ENCODE assay signal across 9 cellular contexts in genomic region chr2:10329584-10329879, GRCh38. TPM values are rescaled to one million over a fixed set of nuclear protein-coding genes. Genes with fewer than 3 reads are reported as not detected.
DNase-seq lines count a peak whose midpoint lies in the region; ATAC-seq and TF ChIP-seq lines count a peak whose summit lies in the region.
"Had no signal": no experiment of that assay in that cellular context is flagged by ENCODE, and none has a peak within 500 bp of the region (broad histone marks: within the 10 kb centered on the region; RNA-seq: fewer than 3 reads in every experiment).

No MANE protein-coding gene starts in this region.

- H3K27me3 ChIP-seq in left ventricle myocardium inferior (ENCODE audit: low read depth) (no peaks in the 10 kb centered on the region), mucosa of stomach (ENCODE audit: control insufficient read depth, insufficient read depth, low read length) (no peaks in the 10 kb centered on the region), uterus (no peaks in the 10 kb centered on the region), brain microvascular endothelial cell (replicated peaks) (no peaks in the 10 kb centered on the region), Karpas-422 (ENCODE audit: low read length) (no peaks in the 10 kb centered on the region; the same call in 1 of the 2 replicates)
- H3K27me3 ChIP-seq: ovary had no signal

- peak overlapping the region; percentile 83 for H3K27ac ChIP-seq in left ventricle myocardium inferior (replicated peaks)
- peak overlapping the region; percentile 56 to 81 for H3K27ac ChIP-seq in uterus
- no peak overlapping the region for H3K27ac ChIP-seq in brain microvascular endothelial cell
- H3K27ac ChIP-seq in Karpas-422 (ENCODE audit: low read length): no peak overlapping the region
- H3K27ac ChIP-seq: ovary had no signal

- TF ChIP-seq POLR2A in uterus (IDR thresholded peaks at IDR 0.05): no peak

- DNase-seq in left ventricle myocardium inferior (no peak), Right ventricle myocardium inferior (ENCODE audit: missing footprints) (no peak), uterus (no peak), brain microvascular endothelial cell (no peak), Karpas-422 (no peak)
- DNase-seq in activated naive CD8-positive, alpha-beta T cell treated with anti-CD3 and anti-CD28 coated beads for 36 hours: peak; percentile 6
- DNase-seq: ovary had no signal

- H2AFZ ChIP-seq in Karpas-422 (ENCODE audit: low read length): no peak overlapping the region

- H3K9me3 ChIP-seq in left ventricle myocardium inferior (replicated peaks): no peaks in the 10 kb centered on the region
- no peaks in the 10 kb centered on the region for H3K9me3 ChIP-seq in mucosa of stomach (ENCODE audit: control insufficient read depth, low read length)
- H3K9me3 ChIP-seq in uterus: no peaks in the 10 kb centered on the region
- H3K9me3 ChIP-seq in Karpas-422 (ENCODE audit: low read length): no peaks in the 10 kb centered on the region
- H3K9me3 ChIP-seq: ovary had no signal

- no peaks in the 10 kb centered on the region for H3K79me2 ChIP-seq in Karpas-422 (ENCODE audit: low read length)

- no peak overlapping the region for H3K4me2 ChIP-seq in Karpas-422 (ENCODE audit: low read depth, low read length, poor library complexity, severe bottlenecking)

- TF ChIP-seq CTCF in left ventricle myocardium inferior (IDR thresholded peaks at IDR 0.05; ENCODE audit: borderline replicate concordance) (no peak), uterus (IDR thresholded peaks at IDR 0.05) (no peak), brain microvascular endothelial cell (IDR thresholded peaks at IDR 0.05; ENCODE audit: low read depth, low read length, missing control alignments) (no peak)

- ATAC-seq in Right ventricle myocardium inferior: no peak
- ATAC-seq in HG03520 (IDR thresholded peaks at IDR 0.05; ENCODE audit: unreplicated experiment): no peak

- peaks cover 86% of the 10 kb centered on the region for H3K4me1 ChIP-seq in left ventricle myocardium inferior
- peaks cover 52% of the 10 kb centered on the region for H3K4me1 ChIP-seq in mucosa of stomach (ENCODE audit: control insufficient read depth, insufficient read depth, low read length)
- H3K4me1 ChIP-seq in uterus: peaks cover 0 to 36% of the 10 kb centered on the region in 2 donors
- H3K4me1 ChIP-seq in Karpas-422 (ENCODE audit: low read length): peaks cover 24% of the 10 kb centered on the region

- in situ Hi-C loops in brain microvascular endothelial cell (cut with HindIII; ENCODE audit: low pct_ligation_motif_present, low sequenced_read_pairs): no loop called here

- intact Hi-C loops in left ventricle myocardium inferior (cut with micrococcal nuclease): no loop called here
- intact Hi-C loops in Right ventricle myocardium inferior (cut with DNase I): loop anchor here (2.0 kb wide), 1 partner anchor 79 kb away; no protein-coding TSS in a partner anchor
- intact Hi-C loops in uterus (cut with DNase I; ENCODE audit: low total_unique reads): no loop called here

- H3K9ac ChIP-seq in mucosa of stomach (ENCODE audit: low read length) (peak overlapping the region; percentile 24), Karpas-422 (ENCODE audit: low read length) (no peak overlapping the region)

- H3K36me3 ChIP-seq in left ventricle myocardium inferior: peaks cover under 1% of the 10 kb centered on the region
- H3K36me3 ChIP-seq in mucosa of stomach (ENCODE audit: control insufficient read depth, insufficient read depth, low read length): no peaks in the 10 kb centered on the region
- H3K36me3 ChIP-seq in uterus: no peaks in the 10 kb centered on the region
- no peaks in the 10 kb centered on the region for H3K36me3 ChIP-seq in brain microvascular endothelial cell (replicated peaks)
- H3K36me3 ChIP-seq in Karpas-422 (ENCODE audit: insufficient read depth, low read length): no peaks in the 10 kb centered on the region
- H3K36me3 ChIP-seq: ovary had no signal

- peak overlapping the region; percentile 93 for H3K4me3 Mint-ChIP-seq in activated naive CD8-positive, alpha-beta T cell treated with anti-CD3 and anti-CD28 coated beads for 36 hours

- H3K27me3 Mint-ChIP-seq in activated naive CD8-positive, alpha-beta T cell treated with anti-CD3 and anti-CD28 coated beads for 36 hours: no peaks in the 10 kb centered on the region

- H3K9me2 ChIP-seq in Karpas-422 (replicated peaks; ENCODE audit: insufficient read depth, low read length): no peaks in the 10 kb centered on the region

- 0 out of 2 replicates have a peak, but pooled peaks cover 10% of the 10 kb centered on the region for H4K20me1 ChIP-seq in Karpas-422 (ENCODE audit: insufficient read depth, low read depth, low read length)

- peak overlapping the region; percentile 98 for H3K27ac Mint-ChIP-seq in activated naive CD8-positive, alpha-beta T cell treated with anti-CD3 and anti-CD28 coated beads for 36 hours

- peaks cover 81% of the 10 kb centered on the region for H3K4me1 Mint-ChIP-seq in activated naive CD8-positive, alpha-beta T cell treated with anti-CD3 and anti-CD28 coated beads for 36 hours

- H3K9me3 Mint-ChIP-seq in activated naive CD8-positive, alpha-beta T cell treated with anti-CD3 and anti-CD28 coated beads for 36 hours: no peaks in the 10 kb centered on the region

- H3K4me3 ChIP-seq in left ventricle myocardium inferior: no peak overlapping the region
- H3K4me3 ChIP-seq in mucosa of stomach (ENCODE audit: low read length): no peak overlapping the region
- H3K4me3 ChIP-seq in uterus: no peak overlapping the region
- no peak overlapping the region for H3K4me3 ChIP-seq in brain microvascular endothelial cell (ENCODE audit: low read depth, low read length)
- no peak overlapping the region for H3K4me3 ChIP-seq in Karpas-422 (ENCODE audit: low read length)
- H3K4me3 ChIP-seq: ovary had no signal

- peaks cover 24% of the 10 kb centered on the region for H3K36me3 Mint-ChIP-seq in activated naive CD8-positive, alpha-beta T cell treated with anti-CD3 and anti-CD28 coated beads for 36 hours

RNA-seq across cellular contexts. Expression of gene HPCAL1, which starts 26.8 kb away (rescaled TPM):
- total RNA-seq in left ventricle myocardium inferior: 29.4 TPM
- 41.9 TPM for total RNA-seq in Right ventricle myocardium inferior
- total RNA-seq in activated naive CD8-positive, alpha-beta T cell treated with anti-CD3 and anti-CD28 coated beads for 36 hours: 100 to 1,000 TPM; 100 to 105 TPM
- 100 to 1,000 TPM in 1 of 4 donors, 10 to 100 TPM in 3; 11.1 to 122 (median 48.9) TPM for total RNA-seq in uterus
- 5.0 and 6.6 TPM in 2 replicates for total RNA-seq in Karpas-422 (2014; rRNA removed; shearing (Covaris generic); ENCODE audit: low replicate concordance)

Comparison
In these comparisons a context has a peak if more than half of its experiments do, and no peak if none do; other contexts are left out.
1. H3K27ac ChIP-seq: peak in left ventricle myocardium inferior (single experiment) and uterus (2 of 2); none in brain microvascular endothelial cell (single experiment) and Karpas-422 (single experiment).